1 cellular context compared by ENCODE assay signal in the genomic region with DNA sequence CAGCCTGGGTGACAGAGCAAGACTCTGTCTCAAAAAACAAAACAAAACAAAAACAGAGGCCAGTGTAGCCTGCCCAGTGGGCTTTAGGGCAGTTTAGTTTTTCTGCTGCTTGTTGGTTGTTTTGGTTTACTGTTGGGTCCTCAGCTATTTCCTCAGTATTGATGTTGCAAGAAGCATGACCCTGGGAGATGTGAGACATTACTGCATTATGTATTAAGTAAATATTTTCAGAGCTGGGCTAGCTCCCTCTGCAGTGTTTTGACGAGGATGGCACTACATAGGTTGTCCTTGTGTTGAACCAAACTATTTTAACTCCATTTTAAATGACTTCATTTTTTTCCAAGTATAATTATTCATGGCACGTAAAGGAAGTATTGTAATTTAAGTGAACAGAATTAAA.
TF ChIP-seq lines count a peak whose summit lies in the region.

No MANE protein-coding gene starts in this region.

TF ChIP-seq in SK-N-SH treated with all-trans-retinoic acid at 6 μM for 48 hours, 23 proteins besides CTCF, POLR2A, EP300 and RAD21 (continued from another document):
- TF ChIP-seq CREB5 (CRISPR knock-in tag; IDR thresholded peaks at IDR 0.05; ENCODE audit: low read depth) (no peak), BACH2 (CRISPR knock-in tag; IDR thresholded peaks at IDR 0.05; ENCODE audit: borderline replicate concordance) (no peak), TCF4 (CRISPR knock-in tag; IDR thresholded peaks at IDR 0.05; ENCODE audit: borderline replicate concordance) (no peak), ZFP30 (CRISPR knock-in tag; IDR thresholded peaks at IDR 0.05) (no peak), OSR1 (CRISPR knock-in tag; IDR thresholded peaks at IDR 0.05) (no peak)
